19 cellular contexts compared by ENCODE assay signal in genomic region chr11:112425121-112425520, GRCh38.
"Had no signal": no experiment of that assay in that cellular context is flagged by ENCODE, and none has a peak within 500 bp of the region (broad histone marks: within the 10 kb centered on the region; RNA-seq: fewer than 3 reads in every experiment).

No MANE protein-coding gene starts in this region.

- H3K27ac Mint-ChIP-seq: naive thymus-derived CD8-positive, alpha-beta T cell; stimulated activated memory B cell treated with anti-CD40 and anti-IgM and Interleukin-4, amounts not matched to agents 10 μg/mL and 1 μg/mL and 100 μg/mL, for 72 hours; stimulated activated naive CD8-positive, alpha-beta T cell treated with anti-CD3 and anti-CD28 coated beads, Interleukin-15, Interleukin-2, amounts not matched to agents 100 ng/mL and 50 ng/mL, for 24 hours had no signal

- H3K27me3 Mint-ChIP-seq: stimulated activated naive CD8-positive, alpha-beta T cell treated with anti-CD3 and anti-CD28 coated beads, Interleukin-15, Interleukin-2, amounts not matched to agents 100 ng/mL and 50 ng/mL, for 24 hours had no signal

- H3K27me3 ChIP-seq: colonic mucosa, esophagus muscularis mucosa, gastroesophageal sphincter, spleen, tibial artery, upper lobe of left lung, uterus had no signal

- H3K4me1 Mint-ChIP-seq: naive thymus-derived CD8-positive, alpha-beta T cell; stimulated activated memory B cell treated with anti-CD40 and anti-IgM and Interleukin-4, amounts not matched to agents 10 μg/mL and 1 μg/mL and 100 μg/mL, for 72 hours had no signal

- H3K4me3 ChIP-seq: colonic mucosa, esophagus muscularis mucosa, gastroesophageal sphincter, spleen, tibial artery, upper lobe of left lung, uterus had no signal

- H3K4me1 ChIP-seq: colonic mucosa, esophagus muscularis mucosa, gastroesophageal sphincter, spleen, tibial artery, upper lobe of left lung, uterus had no signal

- ATAC-seq: gastroesophageal sphincter; left colon; naive thymus-derived CD8-positive, alpha-beta T cell; sciatic nerve; stimulated activated memory B cell treated with anti-CD40 and anti-IgM and Interleukin-4, amounts not matched to agents 10 μg/mL and 1 μg/mL and 100 μg/mL, for 72 hours had no signal

- H3K27ac ChIP-seq: colonic mucosa, esophagus muscularis mucosa, gastroesophageal sphincter, neutrophil, spleen, tibial artery, upper lobe of left lung, uterus had no signal

- H3K4me3 Mint-ChIP-seq: naive thymus-derived CD8-positive, alpha-beta T cell; stimulated activated memory B cell treated with anti-CD40 and anti-IgM and Interleukin-4, amounts not matched to agents 10 μg/mL and 1 μg/mL and 100 μg/mL, for 72 hours; stimulated activated naive CD8-positive, alpha-beta T cell treated with anti-CD3 and anti-CD28 coated beads, Interleukin-15, Interleukin-2, amounts not matched to agents 100 ng/mL and 50 ng/mL, for 24 hours had no signal

- H3K36me3 ChIP-seq: colonic mucosa, esophagus muscularis mucosa, gastroesophageal sphincter, neutrophil, spleen, tibial artery, upper lobe of left lung, uterus had no signal

- DNase-seq: colonic mucosa; dermis blood vessel endothelial cell; glutamatergic neuron; left colon; naive thymus-derived CD8-positive, alpha-beta T cell; posterior cingulate gyrus; spleen; stimulated activated CD4-positive, alpha-beta T cell treated with anti-CD3 and anti-CD28 coated beads, Interleukin-15, amount 100 ng/mL, for 24 hours; stimulated activated CD4-positive, alpha-beta T cell treated with anti-CD3 and anti-CD28 coated beads, Interleukin-1b, Interleukin-23, amount 100 ng/mL, for 48 hours; stimulated activated CD4-positive, alpha-beta T cell treated with anti-CD3 and anti-CD28 coated beads, Interleukin-4, amount 100 ng/mL, for 24 hours; tibial artery; upper lobe of left lung; uterus had no signal

- H3K36me3 Mint-ChIP-seq: stimulated activated memory B cell treated with anti-CD40 and anti-IgM and Interleukin-4, amounts not matched to agents 10 μg/mL and 1 μg/mL and 100 μg/mL, for 72 hours had no signal

- H3K9me3 ChIP-seq: colonic mucosa, neutrophil, tibial artery, upper lobe of left lung, uterus had no signal
